In the genomic region with DNA sequence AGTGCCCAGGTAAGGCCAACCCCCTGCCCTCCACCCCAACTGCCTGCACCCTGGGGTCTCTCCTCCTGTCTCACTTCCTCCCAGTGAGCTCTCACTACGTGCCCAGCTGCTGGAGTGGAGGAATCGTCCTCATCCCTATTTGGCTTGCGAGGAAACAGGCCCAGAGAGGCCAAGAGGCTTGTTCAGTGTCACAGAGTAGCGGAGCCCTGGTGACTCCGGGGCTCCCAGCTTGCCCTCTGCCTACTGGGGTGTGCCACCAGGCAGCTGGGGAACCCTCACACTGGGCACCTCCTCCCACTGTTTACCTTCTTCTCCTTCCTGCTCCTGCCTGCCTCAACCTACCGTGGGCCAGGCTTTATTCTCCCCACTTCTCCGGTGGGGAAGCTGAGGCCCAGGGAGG, we compare ENCODE assay signal across 27 cellular contexts. TPM values are rescaled to one million over a fixed set of nuclear protein-coding genes. Genes with fewer than 3 reads are reported as not detected.
"Had no signal": no experiment of that assay in that cellular context is flagged by ENCODE, and none has a peak within 500 bp of the region (broad histone marks: within the 10 kb centered on the region; RNA-seq: fewer than 3 reads in every experiment).

No MANE protein-coding gene starts in this region.

- H3K9me3 ChIP-seq: body of pancreas, tibial nerve had no signal

- H3K4me3 ChIP-seq: body of pancreas, coronary artery, skin epidermis, tibial nerve had no signal

- H3K27ac ChIP-seq: body of pancreas, coronary artery, skin epidermis, VCaP had no signal

- H3K27ac Mint-ChIP-seq: activated naive CD8-positive, alpha-beta T cell; activated T-helper 2 cell treated with anti-CD3 and anti-CD28 coated beads, Interferon-gamma antibody, Interleukin-2, Interleukin-4, amounts not matched to agents 10 μg/mL and 5 μg/mL and 100 μg/mL, durations not matched to agents 14 hours and 24 hours and 36 hours had no signal

- ATAC-seq: body of pancreas; left colon; sciatic nerve; stimulated activated effector memory CD8-positive, alpha-beta T cell treated with anti-CD3 and anti-CD28 coated beads, Interleukin-12 subunit alpha, Interleukin-12 subunit beta, amount 100 ng/mL, for 72 hours had no signal

- H3K27me3 ChIP-seq: body of pancreas, tibial nerve had no signal

- H3K27me3 Mint-ChIP-seq: activated naive CD8-positive, alpha-beta T cell; progenitor cell of endocrine pancreas had no signal

- H3K4me3 Mint-ChIP-seq: activated naive CD8-positive, alpha-beta T cell; neural crest cell; stimulated activated effector memory CD8-positive, alpha-beta T cell treated with anti-CD3 and anti-CD28 coated beads, Interleukin-12 subunit alpha, Interleukin-12 subunit beta, amount 100 ng/mL, for 72 hours had no signal

- H3K9me3 Mint-ChIP-seq: activated T-helper 2 cell treated with anti-CD3 and anti-CD28 coated beads, Interferon-gamma antibody, Interleukin-2, Interleukin-4, amounts not matched to agents 10 μg/mL and 5 μg/mL and 100 μg/mL, durations not matched to agents 14 hours and 24 hours and 36 hours; stimulated activated effector memory CD8-positive, alpha-beta T cell treated with anti-CD3 and anti-CD28 coated beads, Interleukin-12 subunit alpha, Interleukin-12 subunit beta, amount 100 ng/mL, for 72 hours had no signal

- FAIRE-seq: endothelial cell of umbilical vein, keratinocyte, TTC549 had no signal

- DNase-seq: activated CD4-positive, alpha-beta T cell treated with anti-CD3 and anti-CD28 coated beads for 4 hours; activated CD4-positive, alpha-beta T cell treated with anti-CD3 and anti-CD28 coated beads, Interleukin-2, amount 50 U/mL, for 4 hours; activated T-cell treated with anti-CD3 and anti-CD28 coated beads, Interleukin-2, amount 50 U/mL, for 48 hours; aorta; body of pancreas; cerebellar nuclear complex; head of caudate nucleus; hippocampal formation; left colon; mammary epithelial cell; stimulated activated CD4-positive, alpha-beta T cell treated with anti-CD3 and anti-CD28 coated beads, Interleukin-12 subunit alpha, Interleukin-12 subunit beta, amount 100 ng/mL, for 4 hours; stimulated activated CD4-positive, alpha-beta T cell treated with anti-CD3 and anti-CD28 coated beads, Interleukin-4, amount 100 ng/mL, for 1 hour; T-helper 9 cell had no signal

RNA-seq across cellular contexts. Expression of a gene that starts 17.8 kb away (rescaled TPM):
- total RNA-seq: endothelial cell of umbilical vein, neural crest cell, temporal lobe had no signal
- polyA plus RNA-seq: endothelial cell of umbilical vein had no signal
